In the genomic region with DNA sequence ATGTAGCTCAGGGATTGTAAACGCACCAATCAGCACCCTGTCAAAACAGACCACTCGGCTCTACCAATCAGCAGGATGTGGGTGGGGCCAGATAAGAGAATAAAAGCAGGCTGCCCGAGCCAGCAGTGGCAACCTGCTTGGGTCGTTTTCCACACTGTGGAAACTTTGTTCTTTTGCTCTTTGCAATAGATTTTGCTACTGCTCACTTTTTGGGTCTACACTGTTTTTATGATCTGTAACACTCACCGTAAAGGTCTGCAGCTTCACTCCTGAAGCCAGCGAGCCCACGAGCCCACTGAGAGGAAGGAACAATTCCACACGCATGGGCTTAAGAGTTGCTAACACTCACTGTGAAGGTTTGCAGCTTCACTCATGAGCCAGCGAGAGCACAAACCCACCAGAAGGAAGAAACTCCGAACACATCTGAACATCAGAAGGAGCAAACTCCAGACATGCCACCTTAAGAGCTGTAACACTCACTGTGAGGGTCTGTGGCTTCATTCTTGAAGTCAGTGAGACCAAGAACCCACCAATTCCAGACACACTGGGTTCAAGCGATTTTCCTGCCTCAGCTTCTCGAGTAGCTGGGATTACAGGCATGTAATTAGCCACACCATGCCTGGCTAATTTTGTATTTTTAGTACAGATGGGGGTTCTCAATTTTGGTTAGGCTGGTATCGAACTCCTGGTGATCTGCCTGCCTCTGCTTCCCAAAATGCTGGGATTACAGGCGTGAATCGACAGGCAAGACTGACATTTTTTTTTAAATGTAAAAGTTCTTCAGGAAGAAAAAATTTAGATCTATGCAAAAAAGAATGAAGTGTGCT, we compare ENCODE assay signal across 14 cellular contexts. TPM values are rescaled to one million over a fixed set of nuclear protein-coding genes. Genes with fewer than 3 reads are reported as not detected.
DNase-seq lines count a peak whose midpoint lies in the region; ATAC-seq, FAIRE-seq and TF ChIP-seq lines count a peak whose summit lies in the region.
"Not testable (repeated sequence)": the region's sequence is repeated elsewhere in the genome, so short reads cannot be mapped to it uniquely, and the experiment has no call there.
"Had no signal": no experiment of that assay in that cellular context is flagged by ENCODE, and none has a peak within 500 bp of the region (broad histone marks: within the 10 kb centered on the region; RNA-seq: fewer than 3 reads in every experiment).

No MANE protein-coding gene starts in this region.

- not testable (repeated sequence) for H3K9me1 ChIP-seq in K562 (ENCODE audit: control insufficient read depth, insufficient read depth, low read length)

- not testable (repeated sequence) for H4K20me1 ChIP-seq in K562 (replicated peaks; ENCODE audit: control insufficient read depth, insufficient read depth, low read length)

- peak; percentile 50 for ATAC-seq in K562

- not testable (repeated sequence) for H3K36me3 ChIP-seq in K562 (ENCODE audit: control insufficient read depth, insufficient read depth, low read length); testis (ENCODE audit: low read depth, missing control alignments)

- not testable (repeated sequence) for H3K27me3 ChIP-seq in K562 (ENCODE audit: control insufficient read depth in 2 of 2, insufficient read depth in 2 of 2, low read length in 2 of 2); testis

- not testable (repeated sequence) for H3K27ac ChIP-seq in K562 (ENCODE audit: extremely low read depth, low read depth, low read length); testis

- not testable (repeated sequence) for H3K4me2 ChIP-seq in K562 (ENCODE audit: insufficient read depth, low read length)

- POLR2A ChIA-PET in K562 (lab: Yijun Ruan, JAX) = interaction anchor here (0.7 to 1.3 kb wide), 6 partner anchors 9 to 69 kb away, joined by 3 to 4 read pairs (median 3); no protein-coding TSS in a partner anchor

- TF ChIP-seq EP300 in K562 (IDR thresholded peaks at IDR 0.05; ENCODE audit: low read length) = not testable (repeated sequence)

- H3K4me3 ChIP-seq in K562, testis: not testable (repeated sequence)

- not testable (repeated sequence) for H3K9me3 ChIP-seq in K562 (replicated peaks; ENCODE audit: control insufficient read depth, insufficient read depth, low read depth, low read length); testis

- intact Hi-C loops in K562 (cut with micrococcal nuclease); posterior vena cava (cut with DNase I); testis (cut with DNase I; ENCODE audit: low total_unique reads): not testable (repeated sequence)

- not testable (repeated sequence) for H2AFZ ChIP-seq in K562 (ENCODE audit: low read depth, low read length)

- H3K79me2 ChIP-seq in K562 (ENCODE audit: control insufficient read depth, insufficient read depth, low read length) = not testable (repeated sequence)

- H3K4me1 ChIP-seq in K562 (replicated peaks in 1 of 2; ENCODE audit: control insufficient read depth in 2 of 2, insufficient read depth in 2 of 2, low read length in 2 of 2); testis: not testable (repeated sequence)

- peak; percentile 52 for DNase-seq in HT1080 (ENCODE audit: low read depth)
- DNase-seq in K562 (ENCODE audit: extremely low read depth in 1 of 4, low spot score in 3 of 4) = not testable (repeated sequence)
- peak; percentile 35 for DNase-seq in mesenteric fat pad (ENCODE audit: low spot score)
- DNase-seq in posterior vena cava (ENCODE audit: low spot score) = peak; percentile 11
- peak; percentile 33 for DNase-seq in testis

- TF ChIP-seq CTCF in K562 (IDR thresholded peaks at IDR 0.05 in 2 of 3, conservative IDR thresholded peaks at IDR 0.05 in 1 of 3; ENCODE audit: insufficient read depth in 2 of 3, low read depth in 1 of 3, low read length in 3 of 3); testis (IDR thresholded peaks at IDR 0.05): not testable (repeated sequence)

- CTCF ChIA-PET in K562 (lab: Yijun Ruan, JAX; ENCODE audit: low intra/inter-chr PET ratio) = not testable (repeated sequence)

- BruUV-seq in K562 (replicated peaks; lab: Mats Ljungman, UMichigan) = TSS peak; percentile 93

- not testable (repeated sequence) for FAIRE-seq in K562 (lab: Jason Lieb, UNC)

- in situ Hi-C loops in K562 (cut with MboI) = not testable (repeated sequence)

- not testable (repeated sequence) for H3K9ac ChIP-seq in K562 (ENCODE audit: insufficient read depth in 1 of 2, low read depth in 2 of 2, low read length in 2 of 2)

- 15% methylated on average over 14 of the region's 15 CpGs for WGBS in K562 (ENCODE audit: insufficient coverage, low coverage, missing lambda C conversion rate)
- WGBS in testis, 2 donors = 65 to 81% methylated on average over 15 of the region's 15 CpGs

- peak; percentile 86 for TF ChIP-seq POLR2A in K562 (conservative IDR thresholded peaks at IDR 0.05)
- not testable (repeated sequence) for TF ChIP-seq POLR2A in testis (IDR thresholded peaks at IDR 0.05)

- not testable (repeated sequence) for TF ChIP-seq RAD21 in K562 (CRISPR knock-in tag; conservative IDR thresholded peaks at IDR 0.05 in 1 of 2, IDR thresholded peaks at IDR 0.05 in 1 of 2)

TF ChIP-seq in K562, 482 proteins besides CTCF, POLR2A, EP300 and RAD21:
- peak; percentile 1 for TF ChIP-seq NFYB (IDR thresholded peaks at IDR 0.05; ENCODE audit: extremely low read depth, insufficient read length)
- peak; percentile 18; the same call in 1 of the 2 replicates for TF ChIP-seq POLR2AphosphoS5 (IDR thresholded peaks at IDR 0.05; ENCODE audit: control insufficient read depth, insufficient read depth, low read depth, low read length)
- TF ChIP-seq MTA3 (IDR thresholded peaks at IDR 0.05; ENCODE audit: borderline replicate concordance) = 0 out of 2 replicates have a peak, but pooled peaks have one; percentile 30
- peak; percentile 67; the same call in 1 of the 2 replicates for TF ChIP-seq POLR2H (tag; IDR thresholded peaks at IDR 0.05; ENCODE audit: low read depth)
- TF ChIP-seq SUPT5H (IDR thresholded peaks at IDR 0.05) = peak; percentile 73
- TF ChIP-seq PML (IDR thresholded peaks at IDR 0.05; ENCODE audit: low read length) = peak; percentile 50; the same call in 1 of the 2 replicates

RNA-seq across cellular contexts. Expression of gene MUC22, which starts 11.6 kb away (rescaled TPM):
- not detected in 2 replicates for total RNA-seq in HT1080 (2014; rRNA removed; shearing (Covaris generic))
- 0.02 TPM in 1 of 2 replicates, not detected in the other for polyA plus RNA-seq in HT1080 (2015; cell fraction: cytosol; rRNA removed)
- polyA plus RNA-seq in HT1080 (2015; cell fraction: nucleus; rRNA removed) = not detected in 2 replicates
- not detected in 2 replicates for total RNA-seq in K562 (2011; cell fraction: chromatin; rRNA removed; ENCODE audit: low replicate concordance)
- total RNA-seq in K562 (2011; cell fraction: nucleolus; rRNA removed) = not detected in 2 replicates
- not detected in 2 replicates for total RNA-seq in K562 (2011; cell fraction: nucleoplasm; rRNA removed)
- total RNA-seq in K562 (2014; rRNA removed) (not detected in 2 replicates), K562 (2014; rRNA removed; fragmentation: Illumina TruSeq; extraction: Trizol) (not detected in 2 replicates), K562 (2015; rRNA removed; fragmentation: Illumina TruSeq; extraction: Trizol) (not detected in 2 replicates), K562 (2021) (not detected in 2 replicates), mesenteric fat pad (not detected), posterior vena cava (not detected), testis (under 1 TPM; 0.31 to 0.87 TPM)
- polyA plus RNA-seq in K562 (2011; rRNA removed) (not detected in 2 replicates), K562 (2014; fragmentation: Illumina TruSeq; extraction: Trizol) (0.01 TPM in 1 of 2 replicates, not detected in the other), K562 (2014; fragmentation: Nextera tagmentation; extraction: Ambion mirVana) (not detected), K562 (2014; rRNA removed) (0.03 TPM in 1 of 2 replicates, not detected in the other), testis (ENCODE audit: insufficient read depth, low read depth, low replicate concordance) (0.21 TPM)
- polyA plus RNA-seq in K562 (2011; cell fraction: cytosol; rRNA removed) = not detected in 2 replicates
- 0.01 TPM in 1 of 2 replicates, not detected in the other for polyA plus RNA-seq in K562 (2011; cell fraction: nucleus; rRNA removed)
- not detected in 2 replicates for polyA plus RNA-seq in K562 (2012)
- 0.03 TPM in 1 of 2 replicates, not detected in the other for polyA minus RNA-seq in K562 (2011; rRNA and poly(A)+ RNA removed)
- polyA minus RNA-seq in K562 (2011; cell fraction: cytosol; rRNA and poly(A)+ RNA removed) = not detected in 2 replicates
- not detected in 2 replicates for polyA minus RNA-seq in K562 (2011; cell fraction: nucleus; rRNA and poly(A)+ RNA removed)
- total RNA-seq: A673; CD4-positive, alpha-beta memory T cell; CD4-positive, CD25-positive, alpha-beta regulatory T cell; CD8-positive, alpha-beta memory T cell; Daoy; G401 had no signal
- polyA plus RNA-seq: AG04450; CD14-positive monocyte; CD4-positive, alpha-beta memory T cell; CD4-positive, CD25-positive, alpha-beta regulatory T cell; CD8-positive, alpha-beta memory T cell had no signal

RNA-seq across cellular contexts. Expression of gene MUC21, which starts 38.4 kb away (rescaled TPM):
- total RNA-seq in HT1080 (2014; rRNA removed; shearing (Covaris generic)) = not detected in 2 replicates
- polyA plus RNA-seq in HT1080 (2015; cell fraction: cytosol; rRNA removed) = not detected in 2 replicates
- not detected in 2 replicates for polyA plus RNA-seq in HT1080 (2015; cell fraction: nucleus; rRNA removed)
- total RNA-seq in K562 (2011; cell fraction: chromatin; rRNA removed; ENCODE audit: low replicate concordance) = not detected in 2 replicates
- not detected in 2 replicates for total RNA-seq in K562 (2011; cell fraction: nucleolus; rRNA removed)
- total RNA-seq in K562 (2011; cell fraction: nucleoplasm; rRNA removed) = not detected in 2 replicates
- not detected in 2 replicates for total RNA-seq in K562 (2014; rRNA removed)
- total RNA-seq in K562 (2014; rRNA removed; fragmentation: Illumina TruSeq; extraction: Trizol) = not detected in 2 replicates
- total RNA-seq in K562 (2015; rRNA removed; fragmentation: Illumina TruSeq; extraction: Trizol) = not detected in 2 replicates
- not detected in 2 replicates for total RNA-seq in K562 (2021)
- not detected in 2 replicates for polyA plus RNA-seq in K562 (2011; rRNA removed)
- not detected in 2 replicates for polyA plus RNA-seq in K562 (2011; cell fraction: cytosol; rRNA removed)
- not detected in 2 replicates for polyA plus RNA-seq in K562 (2011; cell fraction: nucleus; rRNA removed)
- not detected in 2 replicates for polyA plus RNA-seq in K562 (2012)
- polyA plus RNA-seq in K562 (2014; fragmentation: Illumina TruSeq; extraction: Trizol) = not detected in 2 replicates
- polyA plus RNA-seq in K562 (2014; fragmentation: Nextera tagmentation; extraction: Ambion mirVana) = not detected
- not detected in 2 replicates for polyA plus RNA-seq in K562 (2014; rRNA removed)
- polyA minus RNA-seq in K562 (2011; rRNA and poly(A)+ RNA removed) = not detected in 2 replicates
- not detected in 2 replicates for polyA minus RNA-seq in K562 (2011; cell fraction: cytosol; rRNA and poly(A)+ RNA removed)
- polyA minus RNA-seq in K562 (2011; cell fraction: nucleus; rRNA and poly(A)+ RNA removed) = not detected in 2 replicates
- not detected for total RNA-seq in mesenteric fat pad
- total RNA-seq in posterior vena cava = not detected
- not detected for total RNA-seq in testis
- 0.12 TPM for polyA plus RNA-seq in testis (ENCODE audit: insufficient read depth, low read depth, low replicate concordance)
- total RNA-seq: A673; CD4-positive, alpha-beta memory T cell; CD4-positive, CD25-positive, alpha-beta regulatory T cell; CD8-positive, alpha-beta memory T cell; Daoy; G401; GM12878 had no signal
- polyA plus RNA-seq: AG04450; CD14-positive monocyte; CD4-positive, alpha-beta memory T cell; CD4-positive, CD25-positive, alpha-beta regulatory T cell; CD8-positive, alpha-beta memory T cell had no signal
